In genomic region chr13:51249767-51250741, GRCh38 we compare ENCODE assay signal across 1 cellular context.
TF ChIP-seq lines count a peak whose summit lies in the region.

No MANE protein-coding gene starts in this region.

TF ChIP-seq in GM12878, 131 proteins besides CTCF, POLR2A, EP300 and RAD21 (continued from another document):
- TF ChIP-seq ATF2 (IDR thresholded peaks at IDR 0.05; ENCODE audit: low read length) (no peak), NR2C1 (IDR thresholded peaks at IDR 0.05) (no peak), FOS (IDR thresholded peaks at IDR 0.05; ENCODE audit: borderline replicate concordance, extremely low read depth, insufficient read length) (no peak), TCF3 (IDR thresholded peaks at IDR 0.05; ENCODE audit: borderline replicate concordance, insufficient read depth, low read depth, low read length) (no peak), POLR2AphosphoS2 (IDR thresholded peaks at IDR 0.05; ENCODE audit: low read depth, low read length) (no peak), RELA (IDR thresholded peaks at IDR 0.05; ENCODE audit: borderline replicate concordance, partially characterized antibody) (no peak)
- TF ChIP-seq, protein P1, sequence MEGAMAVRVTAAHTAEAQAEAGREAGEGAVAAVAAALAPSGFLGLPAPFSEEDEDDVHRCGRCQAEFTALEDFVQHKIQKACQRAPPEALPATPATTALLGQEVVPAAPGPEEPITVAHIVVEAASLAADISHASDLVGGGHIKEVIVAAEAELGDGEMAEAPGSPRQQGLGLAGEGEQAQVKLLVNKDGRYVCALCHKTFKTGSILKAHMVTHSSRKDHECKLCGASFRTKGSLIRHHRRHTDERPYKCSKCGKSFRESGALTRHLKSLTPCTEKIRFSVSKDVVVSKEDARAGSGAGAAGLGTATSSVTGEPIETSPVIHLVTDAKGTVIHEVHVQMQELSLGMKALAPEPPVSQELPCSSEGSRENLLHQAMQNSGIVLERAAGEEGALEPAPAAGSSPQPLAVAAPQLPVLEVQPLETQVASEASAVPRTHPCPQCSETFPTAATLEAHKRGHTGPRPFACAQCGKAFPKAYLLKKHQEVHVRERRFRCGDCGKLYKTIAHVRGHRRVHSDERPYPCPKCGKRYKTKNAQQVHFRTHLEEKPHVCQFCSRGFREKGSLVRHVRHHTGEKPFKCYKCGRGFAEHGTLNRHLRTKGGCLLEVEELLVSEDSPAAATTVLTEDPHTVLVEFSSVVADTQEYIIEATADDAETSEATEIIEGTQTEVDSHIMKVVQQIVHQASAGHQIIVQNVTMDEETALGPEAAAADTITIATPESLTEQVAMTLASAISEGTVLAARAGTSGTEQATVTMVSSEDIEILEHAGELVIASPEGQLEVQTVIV (IDR thresholded peaks at IDR 0.05; ENCODE audit: borderline replicate concordance, partially characterized antibody), result no peak
- TF ChIP-seq, protein P2, sequence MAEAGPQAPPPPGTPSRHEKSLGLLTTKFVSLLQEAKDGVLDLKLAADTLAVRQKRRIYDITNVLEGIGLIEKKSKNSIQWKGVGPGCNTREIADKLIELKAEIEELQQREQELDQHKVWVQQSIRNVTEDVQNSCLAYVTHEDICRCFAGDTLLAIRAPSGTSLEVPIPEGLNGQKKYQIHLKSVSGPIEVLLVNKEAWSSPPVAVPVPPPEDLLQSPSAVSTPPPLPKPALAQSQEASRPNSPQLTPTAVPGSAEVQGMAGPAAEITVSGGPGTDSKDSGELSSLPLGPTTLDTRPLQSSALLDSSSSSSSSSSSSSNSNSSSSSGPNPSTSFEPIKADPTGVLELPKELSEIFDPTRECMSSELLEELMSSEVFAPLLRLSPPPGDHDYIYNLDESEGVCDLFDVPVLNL (IDR thresholded peaks at IDR 0.05; ENCODE audit: low read depth, low read length), result no peak
